ENCODE assay signal across 29 cellular contexts in genomic region chr12:26179829-26180228, GRCh38. TPM values are rescaled to one million over a fixed set of nuclear protein-coding genes. Genes with fewer than 3 reads are reported as not detected.
"Had no signal": no experiment of that assay in that cellular context is flagged by ENCODE, and none has a peak within 500 bp of the region (broad histone marks: within the 10 kb centered on the region; RNA-seq: fewer than 3 reads in every experiment).

No MANE protein-coding gene starts in this region.

- DNase-seq: activated CD4-positive, alpha-beta memory T cell treated with anti-CD3 and anti-CD28 coated beads for 36 hours; activated CD4-positive, alpha-beta T cell treated with anti-CD3 and anti-CD28 coated beads, Interleukin-2, amount 10 ng/mL, durations not matched to agents 24 days and 14 days; activated CD4-positive, CD25-positive, alpha-beta regulatory T cell treated with anti-CD3 and anti-CD28 coated beads, Interleukin-2, amount 50 U/mL, for 72 hours; activated CD8-positive, alpha-beta memory T cell treated with anti-CD3 and anti-CD28 coated beads, Interleukin-2, amount 50 U/mL, for 4 hours; activated effector memory CD4-positive, alpha-beta T cell treated with anti-CD3 and anti-CD28 coated beads, Interleukin-2, amount 50 U/mL, for 16 hours; activated naive CD4-positive, alpha-beta T cell treated with anti-CD3 and anti-CD28 coated beads for 36 hours; activated naive CD8-positive, alpha-beta T cell treated with anti-CD3 and anti-CD28 coated beads for 36 hours; activated T-cell treated with anti-CD3 and anti-CD28 coated beads, Interleukin-2, amount 50 U/mL, for 1 hour; brain microvascular endothelial cell; dorsolateral prefrontal cortex; effector memory CD8-positive, alpha-beta T cell; erythroblast; gastrocnemius medialis; glutamatergic neuron; left cardiac atrium; mammary epithelial cell; naive B cell; nephron progenitor cell; right lobe of liver; stimulated activated CD4-positive, alpha-beta T cell treated with anti-CD3 and anti-CD28 coated beads, Interleukin-12 subunit alpha, Interleukin-12 subunit beta, amount 100 ng/mL, for 4 hours; stimulated activated CD4-positive, alpha-beta T cell treated with anti-CD3 and anti-CD28 coated beads, Interleukin-4, amount 100 ng/mL, for 1 hour; trophoblast cell; WERI-Rb-1 had no signal

- H3K36me3 ChIP-seq: brain microvascular endothelial cell, gastrocnemius medialis, neutrophil, right lobe of liver, thoracic aorta, WERI-Rb-1 had no signal

- H3K27me3 ChIP-seq: brain microvascular endothelial cell, gastrocnemius medialis, hepatocyte, neutrophil, right lobe of liver had no signal

- H3K4me1 ChIP-seq: gastrocnemius medialis, right lobe of liver had no signal

- H3K27ac ChIP-seq: brain microvascular endothelial cell, coronary artery, dorsolateral prefrontal cortex, gastrocnemius medialis, hepatocyte, neutrophil, right lobe of liver, thoracic aorta, WERI-Rb-1 had no signal

- ATAC-seq: effector memory CD8-positive, alpha-beta T cell; gastrocnemius medialis; left cardiac atrium; right lobe of liver had no signal

- H3K9me3 ChIP-seq: gastrocnemius medialis, neutrophil, right lobe of liver, thoracic aorta had no signal

- H3K4me3 ChIP-seq: coronary artery, dorsolateral prefrontal cortex, gastrocnemius medialis, hepatocyte, right lobe of liver, thoracic aorta had no signal

RNA-seq across cellular contexts. Expression of gene SSPN, which starts 15.5 kb away (rescaled TPM):
- total RNA-seq: activated CD4-positive, alpha-beta memory T cell treated with anti-CD3 and anti-CD28 coated beads for 36 hours; activated CD4-positive, alpha-beta T cell treated with anti-CD3 and anti-CD28 coated beads, Interleukin-2, amount 10 ng/mL, durations not matched to agents 24 days and 14 days; activated CD8-positive, alpha-beta memory T cell treated with anti-CD3 and anti-CD28 coated beads for 36 hours; activated naive CD4-positive, alpha-beta T cell treated with anti-CD3 and anti-CD28 coated beads for 36 hours; activated naive CD8-positive, alpha-beta T cell treated with anti-CD3 and anti-CD28 coated beads for 36 hours; activated T-helper 1 cell treated with anti-CD3 and anti-CD28 coated beads, Interleukin-12 subunit alpha, Interleukin-12 subunit beta, Interleukin-2, Interleukin-4 antibody, amounts not matched to agents 30 ng/mL and 10 ng/mL and 1 ng/mL, durations not matched to agents 14 hours and 24 hours and 36 hours had no signal

RNA-seq across cellular contexts. Expression of gene BHLHE41, which starts 55.0 kb away (rescaled TPM):
- total RNA-seq: activated CD4-positive, alpha-beta memory T cell treated with anti-CD3 and anti-CD28 coated beads for 36 hours; activated CD4-positive, alpha-beta T cell treated with anti-CD3 and anti-CD28 coated beads, Interleukin-2, amount 10 ng/mL, durations not matched to agents 24 days and 14 days; activated CD8-positive, alpha-beta memory T cell treated with anti-CD3 and anti-CD28 coated beads for 36 hours; activated naive CD4-positive, alpha-beta T cell treated with anti-CD3 and anti-CD28 coated beads for 36 hours; activated naive CD8-positive, alpha-beta T cell treated with anti-CD3 and anti-CD28 coated beads for 36 hours; activated T-helper 1 cell treated with anti-CD3 and anti-CD28 coated beads, Interleukin-12 subunit alpha, Interleukin-12 subunit beta, Interleukin-2, Interleukin-4 antibody, amounts not matched to agents 30 ng/mL and 10 ng/mL and 1 ng/mL, durations not matched to agents 14 hours and 24 hours and 36 hours had no signal
